9 cellular contexts compared by ENCODE assay signal in genomic region chr6:132648356-132648755, GRCh38. TPM values are rescaled to one million over a fixed set of nuclear protein-coding genes. Genes with fewer than 3 reads are reported as not detected.
A peak's percentile ranks its signal among the peaks of the same experiment; 100 is the strongest.
DNase-seq lines count a peak whose midpoint lies in the region; ATAC-seq lines count a peak whose summit lies in the region.
"Had no signal": no experiment of that assay in that cellular context is flagged by ENCODE, and none has a peak within 500 bp of the region (broad histone marks: within the 10 kb centered on the region; RNA-seq: fewer than 3 reads in every experiment).

No MANE protein-coding gene starts in this region.

- H3K4me1 Mint-ChIP-seq in immature natural killer cell: peaks cover 1 to 15% of the 10 kb centered on the region in 2 donors
- peaks cover 5% of the 10 kb centered on the region for H3K4me1 Mint-ChIP-seq in activated T-helper 2 cell treated with anti-CD3 and anti-CD28 coated beads, Interferon-gamma antibody, Interleukin-2, Interleukin-4, amounts not matched to agents 10 μg/mL and 5 μg/mL and 100 μg/mL, durations not matched to agents 14 hours and 24 hours and 36 hours (ENCODE audit: low read depth)

- peak overlapping the region in 3 of 6 donors; percentile 17 to 58 (median 41) for H3K27ac Mint-ChIP-seq in immature natural killer cell
- no peak overlapping the region for H3K27ac Mint-ChIP-seq in activated T-helper 2 cell treated with anti-CD3 and anti-CD28 coated beads, Interferon-gamma antibody, Interleukin-2, Interleukin-4, amounts not matched to agents 10 μg/mL and 5 μg/mL and 100 μg/mL, durations not matched to agents 14 hours and 24 hours and 36 hours

- DNase-seq in NOMO-1 (lab: John Stamatoyannopoulos, UW; ENCODE audit: unreplicated experiment in 2 of 2) (peak; percentile 60 to 63), immature natural killer cell (peak; percentile 33 to 44 (median 42)), Kasumi-1 (lab: John Stamatoyannopoulos, UW) (no peak), amygdala (lab: John Stamatoyannopoulos, UW) (no peak), occipital lobe (lab: John Stamatoyannopoulos, UW) (no peak)
- no peak for DNase-seq in activated T-helper 2 cell treated with anti-CD3 and anti-CD28 coated beads, Interferon-gamma antibody, Interleukin-2, Interleukin-4, amounts not matched to agents 10 μg/mL and 5 μg/mL and 100 μg/mL, durations not matched to agents 14 hours and 24 hours and 36 hours (ENCODE audit: low spot score)

- no peaks in the 10 kb centered on the region for H3K27me3 Mint-ChIP-seq in immature natural killer cell (ENCODE audit: low read depth in 3 of 3)
- H3K27me3 Mint-ChIP-seq in activated T-helper 2 cell treated with anti-CD3 and anti-CD28 coated beads, Interferon-gamma antibody, Interleukin-2, Interleukin-4, amounts not matched to agents 10 μg/mL and 5 μg/mL and 100 μg/mL, durations not matched to agents 14 hours and 24 hours and 36 hours (ENCODE audit: low read depth): peaks cover 21% of the 10 kb centered on the region

- H3K9me3 Mint-ChIP-seq in immature natural killer cell: no peaks in the 10 kb centered on the region
- H3K9me3 Mint-ChIP-seq in activated T-helper 2 cell treated with anti-CD3 and anti-CD28 coated beads, Interferon-gamma antibody, Interleukin-2, Interleukin-4, amounts not matched to agents 10 μg/mL and 5 μg/mL and 100 μg/mL, durations not matched to agents 14 hours and 24 hours and 36 hours: no peaks in the 10 kb centered on the region

- ATAC-seq in GM18867 (IDR thresholded peaks at IDR 0.05; ENCODE audit: unreplicated experiment) (peak; percentile 64), HG02623 (IDR thresholded peaks at IDR 0.05; ENCODE audit: unreplicated experiment) (peak; percentile 82)

- H3K36me3 Mint-ChIP-seq in immature natural killer cell: no peaks in the 10 kb centered on the region
- H3K36me3 Mint-ChIP-seq in activated T-helper 2 cell treated with anti-CD3 and anti-CD28 coated beads, Interferon-gamma antibody, Interleukin-2, Interleukin-4, amounts not matched to agents 10 μg/mL and 5 μg/mL and 100 μg/mL, durations not matched to agents 14 hours and 24 hours and 36 hours (ENCODE audit: low read depth): no peaks in the 10 kb centered on the region

- H3K4me3 Mint-ChIP-seq in immature natural killer cell: peak overlapping the region; percentile 4 to 61 (median 29)
- H3K4me3 Mint-ChIP-seq in activated T-helper 2 cell treated with anti-CD3 and anti-CD28 coated beads, Interferon-gamma antibody, Interleukin-2, Interleukin-4, amounts not matched to agents 10 μg/mL and 5 μg/mL and 100 μg/mL, durations not matched to agents 14 hours and 24 hours and 36 hours (ENCODE audit: low read depth): no peak overlapping the region

- intact Hi-C loops in activated T-helper 2 cell treated with anti-CD3 and anti-CD28 coated beads, Interferon-gamma antibody, Interleukin-2, Interleukin-4, amounts not matched to agents 10 μg/mL and 5 μg/mL and 100 μg/mL, durations not matched to agents 14 hours and 24 hours and 36 hours (cut with micrococcal nuclease): no loop called here

RNA-seq across cellular contexts. Expression of gene TAAR1, which starts 10.6 kb away (rescaled TPM):
- polyA plus RNA-seq in immature natural killer cell: not detected
- not detected in 2 replicates for total RNA-seq in activated T-helper 2 cell treated with anti-CD3 and anti-CD28 coated beads, Interferon-gamma antibody, Interleukin-2, Interleukin-4, amounts not matched to agents 10 μg/mL and 5 μg/mL and 100 μg/mL, durations not matched to agents 14 hours and 24 hours and 36 hours
- total RNA-seq in occipital lobe: not detected
- polyA plus RNA-seq: thymus had no signal

RNA-seq across cellular contexts. Expression of gene TAAR2, which starts 24.3 kb away (rescaled TPM):
- not detected for polyA plus RNA-seq in immature natural killer cell
- total RNA-seq in activated T-helper 2 cell treated with anti-CD3 and anti-CD28 coated beads, Interferon-gamma antibody, Interleukin-2, Interleukin-4, amounts not matched to agents 10 μg/mL and 5 μg/mL and 100 μg/mL, durations not matched to agents 14 hours and 24 hours and 36 hours: not detected in 2 replicates
- total RNA-seq in occipital lobe: not detected
- polyA plus RNA-seq: thymus had no signal

RNA-seq across cellular contexts. Expression of gene TAAR5, which starts 58.8 kb away (rescaled TPM):
- polyA plus RNA-seq in immature natural killer cell: not detected
- not detected in 2 replicates for total RNA-seq in activated T-helper 2 cell treated with anti-CD3 and anti-CD28 coated beads, Interferon-gamma antibody, Interleukin-2, Interleukin-4, amounts not matched to agents 10 μg/mL and 5 μg/mL and 100 μg/mL, durations not matched to agents 14 hours and 24 hours and 36 hours
- not detected for total RNA-seq in occipital lobe

Comparison
In these comparisons a context has a peak if more than half of its experiments do, and no peak if none do; other contexts are left out.
1. DNase-seq: peak in NOMO-1 (2 of 2) and immature natural killer cell (3 of 3); none in activated T-helper 2 cell treated with anti-CD3 and anti-CD28 coated beads, Interferon-gamma antibody, Interleukin-2, Interleukin-4, amounts not matched to agents 10 μg/mL and 5 μg/mL and 100 μg/mL, durations not matched to agents 14 hours and 24 hours and 36 hours (single experiment), Kasumi-1 (0 of 2), amygdala (0 of 56) and occipital lobe (single experiment).